9 cellular contexts compared by ENCODE assay signal in genomic region chr1:61338899-61339298, GRCh38.
A peak's percentile ranks its signal among the peaks of the same experiment; 100 is the strongest.
DNase-seq lines count a peak whose midpoint lies in the region; ATAC-seq and TF ChIP-seq lines count a peak whose summit lies in the region.
"Had no signal": no experiment of that assay in that cellular context is flagged by ENCODE, and none has a peak within 500 bp of the region (broad histone marks: within the 10 kb centered on the region; RNA-seq: fewer than 3 reads in every experiment).

No MANE protein-coding gene starts in this region.

- H3K4me3 ChIP-seq in mammary epithelial cell (replicated peaks in 1 of 3; ENCODE audit: insufficient read depth in 1 of 3, low read depth in 2 of 3, low read length in 3 of 3) (peak overlapping the region in 2 of 3 experiments; percentile 45 to 49), mesenchymal stem cell (ENCODE audit: insufficient read depth in 1 of 2, low read depth in 1 of 2, low read length in 2 of 2) (peak overlapping the region in 1 of 2 experiments; percentile 59), thoracic aorta (peak overlapping the region; percentile 43)
- H3K4me3 ChIP-seq: mucosa of descending colon had no signal

- H3K79me2 ChIP-seq in mammary epithelial cell (ENCODE audit: insufficient read depth, low read length), result no peaks in the 10 kb centered on the region

- TSS peak; percentile 44 for BruUV-seq in mammary epithelial cell (replicated peaks; lab: Mats Ljungman, UMichigan)

- CTCF ChIA-PET in mammary epithelial cell (lab: Charles Lee; ENCODE audit: low non-redundant PET), result interaction anchor here (0.6 to 0.7 kb wide), 2 partner anchors 269 to 280 kb away, joined by 4 read pairs; no protein-coding TSS in a partner anchor

- H3K79me1 ChIP-seq in mesenchymal stem cell (replicated peaks; ENCODE audit: low read length, poor library complexity, severe bottlenecking), result no peaks in the 10 kb centered on the region

- peak overlapping the region; percentile 83 for H3K4me2 ChIP-seq in mammary epithelial cell (ENCODE audit: insufficient read depth, low read depth, low read length)
- H3K4me2 ChIP-seq in mesenchymal stem cell (ENCODE audit: low read length, poor library complexity, severe bottlenecking), result no peak overlapping the region

- no peak overlapping the region for H3K14ac ChIP-seq in mesenchymal stem cell (ENCODE audit: low read length in 2 of 2)

- H3K36me3 ChIP-seq in mammary epithelial cell (ENCODE audit: insufficient read depth, low read length) (no peaks in the 10 kb centered on the region), mesenchymal stem cell (ENCODE audit: control insufficient read depth in 1 of 2, insufficient read depth in 2 of 2, low read depth in 1 of 2, low read length in 2 of 2) (no peaks in the 10 kb centered on the region), thoracic aorta (peaks cover 1% of the 10 kb centered on the region)

- H3K9me3 ChIP-seq in mammary epithelial cell (replicated peaks; ENCODE audit: insufficient read depth, low read length) (no peaks in the 10 kb centered on the region), mesenchymal stem cell (ENCODE audit: control insufficient read depth, low read length) (no peaks in the 10 kb centered on the region), thoracic aorta (no peaks in the 10 kb centered on the region)
- H3K9me3 ChIP-seq: mucosa of descending colon had no signal

- dilution Hi-C loops in mammary epithelial cell (cut with HindIII; ENCODE audit: low sequenced_read_pairs), result no loop called here

- H3K4ac ChIP-seq in mesenchymal stem cell (ENCODE audit: low read depth in 1 of 2, low read length in 2 of 2), result no peak overlapping the region

- H2BK5ac ChIP-seq in mesenchymal stem cell (ENCODE audit: low read depth, low read length, poor library complexity, severe bottlenecking), result no peak overlapping the region

- no peak overlapping the region for H4K8ac ChIP-seq in mesenchymal stem cell (ENCODE audit: low read length)

- H3K23ac ChIP-seq in mesenchymal stem cell (ENCODE audit: low read length in 2 of 2), result no peak overlapping the region

- 75% methylated on average over 5 of the region's 5 CpGs for WGBS in mammary epithelial cell (ENCODE audit: low coverage, missing lambda C conversion rate)
- 100% methylated on average over 1 of the region's 5 CpGs for WGBS in mesenchymal stem cell

- H2BK120ac ChIP-seq in mesenchymal stem cell (ENCODE audit: low read depth, low read length), result no peak overlapping the region

- in situ Hi-C loops in mammary epithelial cell (cut with MboI; ENCODE audit: low sequenced_read_pairs in 2 of 2), result loop anchor here in 1 of 2 donors (10.0 kb wide), 1 partner anchor 254 kb away; the partner anchor contains the start of gene NFIA

- no peaks in the 10 kb centered on the region for H4K20me1 ChIP-seq in mammary epithelial cell (ENCODE audit: insufficient read depth, low read length)

- H2BK15ac ChIP-seq in mesenchymal stem cell (ENCODE audit: low read depth, poor library complexity, severe bottlenecking), result no peak overlapping the region

- TF ChIP-seq CTCF in mammary epithelial cell (conservative IDR thresholded peaks at IDR 0.05 in 1 of 2, IDR thresholded peaks at IDR 0.05 in 1 of 2; ENCODE audit: extremely low read depth in 1 of 2, insufficient read depth in 1 of 2, low read depth in 1 of 2, low read length in 2 of 2) (no peak), thoracic aorta (IDR thresholded peaks at IDR 0.05) (no peak)

- ATAC-seq in thoracic aorta (ENCODE audit: insufficient number of reproducible peaks, low FRiP score, low read depth) (no peak), HG03095 (IDR thresholded peaks at IDR 0.05; ENCODE audit: unreplicated experiment) (no peak)

- H3K4me1 ChIP-seq in mammary epithelial cell (ENCODE audit: insufficient read depth, low read length) (peaks cover 24% of the 10 kb centered on the region), mesenchymal stem cell (ENCODE audit: control insufficient read depth, insufficient read depth, low read depth, low read length) (no peaks in the 10 kb centered on the region), thoracic aorta (ENCODE audit: control insufficient read depth in 1 of 2, low read depth in 2 of 2) (peaks cover 31 to 76% of the 10 kb centered on the region in 2 donors)

- H4K91ac ChIP-seq in mesenchymal stem cell (ENCODE audit: low read length), result no peak overlapping the region

- DNase-seq in NCI-H774 (lab: John Stamatoyannopoulos, UW) (peak; percentile 13), mammary epithelial cell (no peak), mesenchymal stem cell (no peak), thoracic aorta (ENCODE audit: low spot score) (no peak), pons (ENCODE audit: low spot score) (no peak), NCI-H1105 (lab: John Stamatoyannopoulos, UW) (no peak)
- DNase-seq: NCI-H187 treated with DMSO at 0.1 percent for 48 hours had no signal

- no peak overlapping the region for H2AK5ac ChIP-seq in mesenchymal stem cell (ENCODE audit: low read length, severe bottlenecking)

- no peaks in the 10 kb centered on the region for H3K27me3 ChIP-seq in mammary epithelial cell (ENCODE audit: insufficient read depth, low read length)
- peaks cover 0 to 12% of the 10 kb centered on the region in 2 experiments for H3K27me3 ChIP-seq in mesenchymal stem cell (ENCODE audit: control insufficient read depth in 1 of 2, insufficient read depth in 1 of 2, low read length in 2 of 2)
- H3K27me3 ChIP-seq in thoracic aorta (replicated peaks; ENCODE audit: insufficient read depth), result no peaks in the 10 kb centered on the region

- H3K27ac ChIP-seq in mammary epithelial cell (ENCODE audit: insufficient read depth, low read depth, low read length) (peak overlapping the region; percentile 95), mesenchymal stem cell (ENCODE audit: low read length, poor library complexity, severe bottlenecking) (no peak overlapping the region), thoracic aorta (peak overlapping the region; percentile 78 to 89)

- H3K18ac ChIP-seq in mesenchymal stem cell (ENCODE audit: low read depth in 1 of 2, low read length in 2 of 2), result no peak overlapping the region

- H2BK12ac ChIP-seq in mesenchymal stem cell (ENCODE audit: low read length in 2 of 2), result no peak overlapping the region

- H2AFZ ChIP-seq in mammary epithelial cell (ENCODE audit: low read depth, low read length), result no peak overlapping the region
- H2AFZ ChIP-seq in mesenchymal stem cell (ENCODE audit: low read depth, low read length), result no peak overlapping the region

- intact Hi-C loops in mammary epithelial cell (cut with micrococcal nuclease), result loop anchor here (1.0 to 5.0 kb wide), 12 partner anchors 15 to 367 kb away; partner anchors contain the start of gene NFIA

- H3K9ac ChIP-seq in mammary epithelial cell (ENCODE audit: insufficient read depth, low read length), result peak overlapping the region; percentile 90
- H3K9ac ChIP-seq in mesenchymal stem cell (ENCODE audit: low read length), result peak overlapping the region; percentile 84
